17 cellular contexts compared by ENCODE assay signal in genomic region chr3:114460459-114460858, GRCh38.
DNase-seq lines count a peak whose midpoint lies in the region; ATAC-seq and TF ChIP-seq lines count a peak whose summit lies in the region.
"Had no signal": no experiment of that assay in that cellular context is flagged by ENCODE, and none has a peak within 500 bp of the region (broad histone marks: within the 10 kb centered on the region; RNA-seq: fewer than 3 reads in every experiment).

No MANE protein-coding gene starts in this region.

- no peak for TF ChIP-seq CTCF in OCI-LY3 (IDR thresholded peaks at IDR 0.05; ENCODE audit: low read depth, low read length)
- TF ChIP-seq CTCF in Caco-2 (IDR thresholded peaks at IDR 0.05; ENCODE audit: insufficient read depth in 1 of 2, low read depth in 1 of 2, low read length in 1 of 2, severe bottlenecking in 1 of 2, unreplicated experiment in 1 of 2): no peak

- peak overlapping the region; percentile 52 for H3K4me2 ChIP-seq in OCI-LY3 (ENCODE audit: low read length)

- no peak overlapping the region for H3K27ac ChIP-seq in OCI-LY3 (ENCODE audit: low read length)
- H3K27ac ChIP-seq: gastrocnemius medialis, RWPE1 had no signal

- H3K36me3 ChIP-seq in OCI-LY3 (replicated peaks; ENCODE audit: low read depth, low read length) (no peaks in the 10 kb centered on the region), Caco-2 (ENCODE audit: control insufficient read depth, insufficient read depth, low read length) (no peaks in the 10 kb centered on the region)
- H3K36me3 ChIP-seq: gastrocnemius medialis had no signal

- H2AFZ ChIP-seq in OCI-LY3 (ENCODE audit: low read depth, low read length): no peak overlapping the region

- no peaks in the 10 kb centered on the region for H4K20me1 ChIP-seq in OCI-LY3 (ENCODE audit: insufficient read depth, low read length)

- no peaks in the 10 kb centered on the region for H3K9me3 Mint-ChIP-seq in Caco-2 (ENCODE audit: unreplicated experiment)
- H3K9me3 Mint-ChIP-seq: activated CD4-positive, alpha-beta memory T cell treated with anti-CD3 and anti-CD28 coated beads, Interleukin-2, amount 10 ng/mL, durations not matched to agents 7 days and 5 days; naive thymus-derived CD8-positive, alpha-beta T cell; stimulated activated naive CD8-positive, alpha-beta T cell treated with anti-CD3 and anti-CD28 coated beads, Interleukin-15, amount 100 ng/mL, for 72 hours had no signal

- H3K79me2 ChIP-seq in OCI-LY3 (ENCODE audit: low read length): no peaks in the 10 kb centered on the region

- H3K4me1 ChIP-seq in OCI-LY3 (ENCODE audit: low read length) (peaks cover 56% of the 10 kb centered on the region), Caco-2 (peaks cover 40% of the 10 kb centered on the region)

- no peaks in the 10 kb centered on the region for H3K27me3 Mint-ChIP-seq in Caco-2 (ENCODE audit: insufficient read depth, unreplicated experiment)
- H3K27me3 Mint-ChIP-seq: activated CD4-positive, alpha-beta memory T cell treated with anti-CD3 and anti-CD28 coated beads, Interleukin-2, amount 10 ng/mL, durations not matched to agents 7 days and 5 days; naive thymus-derived CD8-positive, alpha-beta T cell; stimulated activated naive CD8-positive, alpha-beta T cell treated with anti-CD3 and anti-CD28 coated beads, Interleukin-15, amount 100 ng/mL, for 72 hours had no signal

- H3K36me3 Mint-ChIP-seq in Caco-2 (ENCODE audit: insufficient read depth, unreplicated experiment): no peaks in the 10 kb centered on the region
- H3K36me3 Mint-ChIP-seq: naive thymus-derived CD8-positive, alpha-beta T cell had no signal

- H3K9me3 ChIP-seq in OCI-LY3 (ENCODE audit: insufficient read depth, low read length) (no peaks in the 10 kb centered on the region), Caco-2 (no peaks in the 10 kb centered on the region)
- H3K9me3 ChIP-seq: gastrocnemius medialis had no signal

- BruUV-seq in Caco-2 (replicated peaks; lab: Mats Ljungman, UMichigan): no TSS peak

- POLR2A ChIA-PET in Caco-2 (lab: Charles Lee): interaction anchor here (0.7 kb wide), 1 partner anchor 76 kb away, joined by 5 read pairs; no protein-coding TSS in a partner anchor

- CTCF ChIA-PET in Caco-2 (lab: Charles Lee): no interaction called here

- no peak overlapping the region for H3K4me3 Mint-ChIP-seq in Caco-2 (ENCODE audit: unreplicated experiment)
- H3K4me3 Mint-ChIP-seq: activated CD4-positive, alpha-beta memory T cell treated with anti-CD3 and anti-CD28 coated beads, Interleukin-2, amount 10 ng/mL, durations not matched to agents 7 days and 5 days; naive thymus-derived CD8-positive, alpha-beta T cell; stimulated activated naive CD8-positive, alpha-beta T cell treated with anti-CD3 and anti-CD28 coated beads, Interleukin-15, amount 100 ng/mL, for 72 hours had no signal

- DNase-seq in NCI-H1417 (lab: John Stamatoyannopoulos, UW): no peak
- no peak for DNase-seq in HuH-7 (ENCODE audit: low spot score)
- DNase-seq in Caco-2: no peak
- DNase-seq in epidermal melanocyte (ENCODE audit: insufficient read length, low spot score): no peak
- DNase-seq: activated CD4-positive, alpha-beta memory T cell treated with anti-CD3 and anti-CD28 coated beads, Interleukin-2, amount 10 ng/mL, durations not matched to agents 7 days and 5 days; activated naive CD4-positive, alpha-beta T cell; effector memory CD4-positive, alpha-beta T cell; gastrocnemius medialis; kidney; naive thymus-derived CD8-positive, alpha-beta T cell; right cardiac atrium; stimulated activated naive CD8-positive, alpha-beta T cell treated with anti-CD3 and anti-CD28 coated beads, Interleukin-15, amount 100 ng/mL, for 72 hours had no signal

- no peak overlapping the region for H3K9ac ChIP-seq in OCI-LY3 (ENCODE audit: low read length)

- H3K27ac Mint-ChIP-seq in Caco-2 (ENCODE audit: unreplicated experiment): no peak overlapping the region
- H3K27ac Mint-ChIP-seq: activated CD4-positive, alpha-beta memory T cell treated with anti-CD3 and anti-CD28 coated beads, Interleukin-2, amount 10 ng/mL, durations not matched to agents 7 days and 5 days; naive thymus-derived CD8-positive, alpha-beta T cell; stimulated activated naive CD8-positive, alpha-beta T cell treated with anti-CD3 and anti-CD28 coated beads, Interleukin-15, amount 100 ng/mL, for 72 hours had no signal

- intact Hi-C loops in Caco-2 (cut with micrococcal nuclease; ENCODE audit: unreplicated experiment): no loop called here

- H3K27me3 ChIP-seq in OCI-LY3 (ENCODE audit: low read depth, low read length) (peaks cover 22% of the 10 kb centered on the region; the same call in 1 of the 2 replicates), Caco-2 (replicated peaks; ENCODE audit: control insufficient read depth, insufficient read depth, low read length) (no peaks in the 10 kb centered on the region)
- H3K27me3 ChIP-seq: gastrocnemius medialis had no signal

- H3K4me3 ChIP-seq in OCI-LY3 (ENCODE audit: low read length) (peak overlapping the region; percentile 14), Caco-2 (ENCODE audit: low read depth, low read length) (no peak overlapping the region)
- H3K4me3 ChIP-seq: gastrocnemius medialis had no signal

- ATAC-seq in GM18868 (IDR thresholded peaks at IDR 0.05; ENCODE audit: unreplicated experiment): peak; percentile 28
- peak; percentile 53 for ATAC-seq in GM21526 (IDR thresholded peaks at IDR 0.05; ENCODE audit: low FRiP score, unreplicated experiment)
- ATAC-seq in HG03045 (IDR thresholded peaks at IDR 0.05; ENCODE audit: unreplicated experiment): peak; percentile 41
- ATAC-seq: gastrocnemius medialis; naive thymus-derived CD8-positive, alpha-beta T cell; right cardiac atrium; stimulated activated naive CD8-positive, alpha-beta T cell treated with anti-CD3 and anti-CD28 coated beads, Interleukin-15, amount 100 ng/mL, for 72 hours had no signal

- peaks cover 17% of the 10 kb centered on the region for H3K4me1 Mint-ChIP-seq in Caco-2 (ENCODE audit: low read depth, unreplicated experiment)
- H3K4me1 Mint-ChIP-seq: activated CD4-positive, alpha-beta memory T cell treated with anti-CD3 and anti-CD28 coated beads, Interleukin-2, amount 10 ng/mL, durations not matched to agents 7 days and 5 days had no signal
